8 cellular contexts compared by ENCODE assay signal in the genomic region with DNA sequence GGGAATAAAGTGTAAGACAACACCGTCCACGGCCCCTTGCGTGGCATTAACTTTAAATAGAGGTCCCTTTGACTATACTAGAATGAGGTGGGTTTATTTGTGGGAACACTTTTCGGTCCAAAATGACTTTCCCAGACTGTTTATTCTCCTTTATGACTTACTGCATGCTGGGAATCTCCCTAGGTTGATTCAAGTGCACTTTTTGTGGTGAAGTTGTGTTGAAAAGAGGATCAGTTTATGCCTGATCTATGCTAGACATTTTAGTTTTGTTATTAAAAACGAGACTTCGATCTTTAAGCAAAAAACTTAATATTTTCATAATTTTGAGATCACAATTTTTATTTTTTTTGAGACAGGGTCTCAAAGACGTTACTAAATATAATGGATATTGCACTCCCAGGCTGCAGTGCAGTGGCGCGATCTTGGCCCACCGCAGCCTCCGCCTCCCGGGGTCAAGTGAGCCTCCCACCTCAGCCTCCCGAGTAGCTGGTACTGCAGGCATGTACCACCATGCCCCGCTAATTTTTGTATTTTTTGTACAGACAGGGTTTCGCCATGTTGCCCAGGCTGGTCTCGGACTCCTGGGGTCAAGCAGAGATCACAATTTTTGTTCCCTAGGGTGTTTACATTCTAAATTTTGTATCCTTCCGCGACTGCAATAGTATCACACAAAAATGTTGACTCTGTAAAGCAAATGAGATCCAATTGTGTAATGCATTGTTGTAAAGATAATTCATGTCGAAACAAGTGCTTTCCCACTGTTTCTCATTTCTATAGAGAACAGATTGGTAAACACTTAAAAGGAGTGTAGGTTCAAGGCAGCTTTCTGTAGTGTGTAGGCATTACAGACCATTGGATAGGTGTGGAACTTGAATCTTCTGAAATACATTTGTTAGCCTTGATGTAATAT. TPM values are rescaled to one million over a fixed set of nuclear protein-coding genes. Genes with fewer than 3 reads are reported as not detected.
DNase-seq lines count a peak whose midpoint lies in the region; ATAC-seq and TF ChIP-seq lines count a peak whose summit lies in the region.

No MANE protein-coding gene starts in this region.

- H3K4me1 ChIP-seq in body of pancreas, result peaks cover 35% of the 10 kb centered on the region

- peaks cover 2% of the 10 kb centered on the region for H3K36me3 Mint-ChIP-seq in mesothelial cell of epicardium

- no peak for TF ChIP-seq POLR2A in body of pancreas (IDR thresholded peaks at IDR 0.05)

- H3K27ac Mint-ChIP-seq in mesothelial cell of epicardium, result peak overlapping the region; percentile 98

- no peak for DNase-seq in AG09309 (ENCODE audit: low read depth)
- DNase-seq in body of pancreas, result no peak
- DNase-seq in mesothelial cell of epicardium (ENCODE audit: low spot score in 2 of 2, unreplicated experiment in 2 of 2), result no peak
- DNase-seq in posterior vena cava (ENCODE audit: low spot score), result no peak
- DNase-seq in G401 (ENCODE audit: low spot score), result no peak

- no peak for ATAC-seq in body of pancreas
- ATAC-seq in HG02588 (IDR thresholded peaks at IDR 0.05; ENCODE audit: unreplicated experiment), result no peak
- ATAC-seq in HG02973 (IDR thresholded peaks at IDR 0.05; ENCODE audit: unreplicated experiment), result no peak

- H3K27ac ChIP-seq in KOPT-K1 (ENCODE audit: low read depth, low read length, poor library complexity, severe bottlenecking), result peak overlapping the region; percentile 85
- peak overlapping the region; percentile 99 to 100 (median 100) for H3K27ac ChIP-seq in body of pancreas

- peaks cover 29% of the 10 kb centered on the region for H3K4me1 Mint-ChIP-seq in mesothelial cell of epicardium

- in situ Hi-C loops in G401 (cut with HindIII; ENCODE audit: low sequenced_read_pairs), result no loop called here

- no peaks in the 10 kb centered on the region for H3K9me3 ChIP-seq in KOPT-K1 (ENCODE audit: insufficient read depth, low read length, poor library complexity, severe bottlenecking)
- H3K9me3 ChIP-seq in body of pancreas, result no peaks in the 10 kb centered on the region

- peak overlapping the region; percentile 88 for H3K4me3 Mint-ChIP-seq in mesothelial cell of epicardium

- H3K9me3 Mint-ChIP-seq in mesothelial cell of epicardium, result no peaks in the 10 kb centered on the region

- H3K36me3 ChIP-seq in KOPT-K1 (ENCODE audit: insufficient read depth, low read length) (peaks cover 34% of the 10 kb centered on the region), body of pancreas (replicated peaks in 1 of 2; ENCODE audit: insufficient read depth in 1 of 2, low read depth in 2 of 2) (no peaks in the 10 kb centered on the region)

- TF ChIP-seq CTCF in AG09309 (IDR thresholded peaks at IDR 0.05; ENCODE audit: control insufficient read depth, insufficient read depth, low read depth, low read length, missing control alignments), result no peak
- no peak for TF ChIP-seq CTCF in body of pancreas (IDR thresholded peaks at IDR 0.05)
- TF ChIP-seq CTCF in mesothelial cell of epicardium (IDR thresholded peaks at IDR 0.05; ENCODE audit: unreplicated experiment), result no peak

- intact Hi-C loops in body of pancreas (cut with DNase I), result no loop called here
- intact Hi-C loops in posterior vena cava (cut with DNase I), result no loop called here

- H3K4me3 ChIP-seq in AG09309 (ENCODE audit: control insufficient read depth, low read depth, low read length), result peak overlapping the region; percentile 84
- H3K4me3 ChIP-seq in body of pancreas, result peak overlapping the region; percentile 33 to 76

- 39 to 40% methylated on average over 19 of the region's 19 CpGs for WGBS in body of pancreas, 2 donors

- H3K27me3 ChIP-seq in body of pancreas, result no peaks in the 10 kb centered on the region

- H3K27me3 Mint-ChIP-seq in mesothelial cell of epicardium (ENCODE audit: low read depth), result no peaks in the 10 kb centered on the region

RNA-seq across cellular contexts. Expression of a gene that starts 1.6 kb away (rescaled TPM):
- 10 to 100 TPM; 39.9 to 72.1 TPM for total RNA-seq in body of pancreas
- total RNA-seq in mesothelial cell of epicardium, result 239 to 246 TPM (median 244 TPM) in 3 replicates
- total RNA-seq in posterior vena cava, result 100 to 1,000 TPM; 214 to 262 TPM
- 320 and 358 TPM in 2 replicates for total RNA-seq in G401 (2014; rRNA removed; shearing (Covaris generic))

RNA-seq across cellular contexts. Expression of a gene that starts 52.7 kb away (rescaled TPM):
- total RNA-seq in body of pancreas (over 10,000 TPM; 37,316 to 51,622 TPM), mesothelial cell of epicardium (not detected in 3 replicates), posterior vena cava (1 to 10 TPM in 1 of 2 donors, not detected in 1; 7.6 TPM)
- total RNA-seq in G401 (2014; rRNA removed; shearing (Covaris generic)), result not detected in 2 replicates

Comparison
In these comparisons a context has a peak if more than half of its experiments do, and no peak if none do; other contexts are left out.
1. RNA of a gene that starts 52.7 kb away (total RNA-seq): 37,316 to 51,622 TPM in body of pancreas; 7.6 TPM in posterior vena cava, not detected in mesothelial cell of epicardium and not detected in G401; every median in the first group is over 1,000 times any median in the second.